Comparison of ENCODE assay signal across 1 cellular context in the genomic region with DNA sequence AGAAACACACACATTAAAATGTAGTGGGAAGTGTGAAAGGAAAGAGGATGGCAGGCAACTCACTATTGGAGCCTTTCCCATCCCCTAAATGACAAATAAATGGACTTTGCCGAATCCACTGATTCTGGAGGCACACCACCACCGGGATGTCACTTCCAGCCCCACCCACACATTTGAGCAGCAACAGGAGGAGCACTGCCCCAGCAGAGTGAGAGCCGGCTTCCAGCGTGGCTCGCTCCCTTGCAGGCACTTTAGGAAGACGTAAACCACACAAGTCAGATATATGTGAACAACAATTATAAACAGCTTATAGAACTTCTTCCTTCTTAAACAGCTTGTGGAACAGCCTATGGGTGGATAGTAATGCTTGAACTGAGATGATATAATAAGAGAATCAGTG.
TF ChIP-seq lines count a peak whose summit lies in the region.

No MANE protein-coding gene starts in this region.

TF ChIP-seq in GM12878, 131 proteins besides CTCF, POLR2A, EP300 and RAD21:
- TF ChIP-seq IKZF1 (conservative IDR thresholded peaks at IDR 0.05) = no peak
- no peak for TF ChIP-seq EED (IDR thresholded peaks at IDR 0.05; ENCODE audit: low read depth)
